Comparison of ENCODE assay signal across 7 cellular contexts in genomic region chr22:31206460-31206859, GRCh38. TPM values are rescaled to one million over a fixed set of nuclear protein-coding genes. Genes with fewer than 3 reads are reported as not detected.
DNase-seq lines count a peak whose midpoint lies in the region; ATAC-seq and TF ChIP-seq lines count a peak whose summit lies in the region.
"Not testable (repeated sequence)": the region's sequence is repeated elsewhere in the genome, so short reads cannot be mapped to it uniquely, and the experiment has no call there.

No MANE protein-coding gene starts in this region.

- not testable (repeated sequence) for H3K27me3 ChIP-seq in CD4-positive, alpha-beta T cell (ENCODE audit: control insufficient read depth, insufficient read depth, low read length); PC-9 (ENCODE audit: insufficient read depth, low read depth); lower lobe of right lung (ENCODE audit: low read depth)

- not testable (repeated sequence) for H4K20me1 ChIP-seq in PC-9 (ENCODE audit: insufficient read depth)

- BruUV-seq in PC-9 (replicated peaks; lab: Mats Ljungman, UMichigan) = not testable (repeated sequence)
- TSS peak; percentile 32 for BruUV-seq in MCF 10A (replicated peaks; lab: Mats Ljungman, UMichigan)

- H3K4me3 Mint-ChIP-seq in CD4-positive, alpha-beta T cell; activated T-cell treated with anti-CD3 and anti-CD28 coated beads, Interleukin-2, amount 50 U/mL, for 24 hours; MCF 10A (ENCODE audit: unreplicated experiment); stimulated activated effector memory CD8-positive, alpha-beta T cell treated with anti-CD3 and anti-CD28 coated beads, Interleukin-12 subunit alpha, Interleukin-12 subunit beta, amount 100 ng/mL, for 72 hours: not testable (repeated sequence)

- not testable (repeated sequence) for H2AFZ ChIP-seq in PC-9

- DNase-seq in CD4-positive, alpha-beta T cell; PC-9; activated T-cell treated with anti-CD3 and anti-CD28 coated beads, Interleukin-2, amount 50 U/mL, for 24 hours; MCF 10A (ENCODE audit: unreplicated experiment); Right ventricle myocardium superior; lower lobe of right lung; stimulated activated effector memory CD8-positive, alpha-beta T cell treated with anti-CD3 and anti-CD28 coated beads, Interleukin-12 subunit alpha, Interleukin-12 subunit beta, amount 100 ng/mL, for 72 hours (ENCODE audit: low spot score in 2 of 2): not testable (repeated sequence)

- not testable (repeated sequence) for H3K36me3 ChIP-seq in PC-9 (ENCODE audit: low read depth)
- peaks cover 44% of the 10 kb centered on the region for H3K36me3 ChIP-seq in lower lobe of right lung

- CTCF ChIA-PET in CD4-positive, alpha-beta T cell (lab: Charles Lee); PC-9 (lab: Charles Lee): not testable (repeated sequence)
- CTCF ChIA-PET in MCF 10A (lab: Yijun Ruan, JAX) = interaction anchor here (1.5 to 3.9 kb wide), 3 partner anchors 25 to 67 kb away, joined by 5 to 29 read pairs (median 10); no protein-coding TSS in a partner anchor

- H3F3A ChIP-seq in PC-9 (ENCODE audit: insufficient read depth, low read depth) = peaks cover 24% of the 10 kb centered on the region

- intact Hi-C loops in CD4-positive, alpha-beta T cell (cut with DNase I, micrococcal nuclease); PC-9 (cut with micrococcal nuclease; ENCODE audit: unreplicated experiment); MCF 10A (cut with micrococcal nuclease); Right ventricle myocardium superior (cut with DNase I); lower lobe of right lung (cut with DNase I): not testable (repeated sequence)

- not testable (repeated sequence) for ATAC-seq in CD4-positive, alpha-beta T cell (ENCODE audit: poor library complexity); lower lobe of right lung; stimulated activated effector memory CD8-positive, alpha-beta T cell treated with anti-CD3 and anti-CD28 coated beads, Interleukin-12 subunit alpha, Interleukin-12 subunit beta, amount 100 ng/mL, for 72 hours
- peak; percentile 61 for ATAC-seq in Right ventricle myocardium superior (ENCODE audit: poor library complexity)

- H3K4me2 ChIP-seq in PC-9 = not testable (repeated sequence)

- not testable (repeated sequence) for TF ChIP-seq CTCF in CD4-positive, alpha-beta T cell (IDR thresholded peaks at IDR 0.05); PC-9 (conservative IDR thresholded peaks at IDR 0.05); MCF 10A (IDR thresholded peaks at IDR 0.05; ENCODE audit: unreplicated experiment); lower lobe of right lung (IDR thresholded peaks at IDR 0.05)

- H3K27ac ChIP-seq in CD4-positive, alpha-beta T cell (ENCODE audit: low read depth, low read length) = not testable (repeated sequence)
- H3K27ac ChIP-seq in PC-9 (0 out of 2 replicates have a peak overlapping the region, but pooled peaks have one; percentile 31), lower lobe of right lung (peak overlapping the region; percentile 64)

- not testable (repeated sequence) for H3K27me3 Mint-ChIP-seq in CD4-positive, alpha-beta T cell; activated T-cell treated with anti-CD3 and anti-CD28 coated beads, Interleukin-2, amount 50 U/mL, for 24 hours; MCF 10A (ENCODE audit: insufficient read depth, unreplicated experiment)

- not testable (repeated sequence) for H3K4me3 ChIP-seq in PC-9, lower lobe of right lung

- H3K9me2 ChIP-seq in PC-9 (ENCODE audit: insufficient read depth) = not testable (repeated sequence)

- peaks cover 20% of the 10 kb centered on the region for H3K4me1 Mint-ChIP-seq in CD4-positive, alpha-beta T cell (ENCODE audit: low read depth)
- peaks cover 28% of the 10 kb centered on the region for H3K4me1 Mint-ChIP-seq in activated T-cell treated with anti-CD3 and anti-CD28 coated beads, Interleukin-2, amount 50 U/mL, for 24 hours (ENCODE audit: low read depth)
- peaks cover 16% of the 10 kb centered on the region for H3K4me1 Mint-ChIP-seq in MCF 10A (ENCODE audit: insufficient read depth, unreplicated experiment)
- H3K4me1 Mint-ChIP-seq in stimulated activated effector memory CD8-positive, alpha-beta T cell treated with anti-CD3 and anti-CD28 coated beads, Interleukin-12 subunit alpha, Interleukin-12 subunit beta, amount 100 ng/mL, for 72 hours = peaks cover 22% of the 10 kb centered on the region

- not testable (repeated sequence) for H3K9me3 Mint-ChIP-seq in CD4-positive, alpha-beta T cell; activated T-cell treated with anti-CD3 and anti-CD28 coated beads, Interleukin-2, amount 50 U/mL, for 24 hours; MCF 10A (ENCODE audit: unreplicated experiment); stimulated activated effector memory CD8-positive, alpha-beta T cell treated with anti-CD3 and anti-CD28 coated beads, Interleukin-12 subunit alpha, Interleukin-12 subunit beta, amount 100 ng/mL, for 72 hours

- POLR2A ChIA-PET in CD4-positive, alpha-beta T cell (lab: Charles Lee) = not testable (repeated sequence)
- POLR2A ChIA-PET in PC-9 (lab: Charles Lee; ENCODE audit: unreplicated experiment) (interaction anchor here (0.8 kb wide), 1 partner anchor 451 kb away, joined by 8 read pairs; no protein-coding TSS in a partner anchor), MCF 10A (lab: Yijun Ruan, JAX) (interaction anchor here (1.5 to 2.5 kb wide), 5 partner anchors 12 to 107 kb away, joined by 4 to 14 read pairs (median 7); no protein-coding TSS in a partner anchor)

- not testable (repeated sequence) for H3K79me2 ChIP-seq in PC-9 (ENCODE audit: low read depth)

- peaks cover 29% of the 10 kb centered on the region for H3K36me3 Mint-ChIP-seq in CD4-positive, alpha-beta T cell (ENCODE audit: low read depth)
- peaks cover 43% of the 10 kb centered on the region for H3K36me3 Mint-ChIP-seq in activated T-cell treated with anti-CD3 and anti-CD28 coated beads, Interleukin-2, amount 50 U/mL, for 24 hours (ENCODE audit: low read depth)
- peaks cover 54% of the 10 kb centered on the region for H3K36me3 Mint-ChIP-seq in MCF 10A (ENCODE audit: insufficient read depth, unreplicated experiment)
- H3K36me3 Mint-ChIP-seq in stimulated activated effector memory CD8-positive, alpha-beta T cell treated with anti-CD3 and anti-CD28 coated beads, Interleukin-12 subunit alpha, Interleukin-12 subunit beta, amount 100 ng/mL, for 72 hours = peaks cover 49% of the 10 kb centered on the region

- not testable (repeated sequence) for H3K9me3 ChIP-seq in CD4-positive, alpha-beta T cell (ENCODE audit: control insufficient read depth, low read length); PC-9 (ENCODE audit: insufficient read depth, low read depth); lower lobe of right lung

- peak overlapping the region; percentile 56 for H3K27ac Mint-ChIP-seq in CD4-positive, alpha-beta T cell
- peak overlapping the region; percentile 77 for H3K27ac Mint-ChIP-seq in activated T-cell treated with anti-CD3 and anti-CD28 coated beads, Interleukin-2, amount 50 U/mL, for 24 hours
- H3K27ac Mint-ChIP-seq in MCF 10A (ENCODE audit: low read depth, unreplicated experiment) = peak overlapping the region; percentile 75
- H3K27ac Mint-ChIP-seq in stimulated activated effector memory CD8-positive, alpha-beta T cell treated with anti-CD3 and anti-CD28 coated beads, Interleukin-12 subunit alpha, Interleukin-12 subunit beta, amount 100 ng/mL, for 72 hours = peak overlapping the region; percentile 33

- peaks cover 23% of the 10 kb centered on the region for H3K4me1 ChIP-seq in PC-9 (replicated peaks; ENCODE audit: insufficient read depth)
- H3K4me1 ChIP-seq in lower lobe of right lung = peaks cover 40% of the 10 kb centered on the region

RNA-seq across cellular contexts. Expression of gene LIMK2, which starts 5.6 kb away (rescaled TPM):
- 10 to 100 TPM; 13.1 to 14.6 TPM for total RNA-seq in CD4-positive, alpha-beta T cell
- total RNA-seq in PC-9 (2021) (32.8 and 42.5 TPM in 2 replicates), MCF 10A (2022) (74.4 and 126 TPM in 2 replicates), Right ventricle myocardium superior (8.5 TPM), lower lobe of right lung (61.2 TPM)

RNA-seq across cellular contexts. Expression of gene RNF185, which starts 46.5 kb away (rescaled TPM):
- total RNA-seq in CD4-positive, alpha-beta T cell = 1 to 10 TPM; 6.2 to 7.7 TPM
- 13.5 and 19.1 TPM in 2 replicates for total RNA-seq in PC-9 (2021)
- total RNA-seq in MCF 10A (2022) = 34.6 and 44.8 TPM in 2 replicates
- 17.7 TPM for total RNA-seq in Right ventricle myocardium superior
- 32.4 TPM for total RNA-seq in lower lobe of right lung
